In the genomic region with DNA sequence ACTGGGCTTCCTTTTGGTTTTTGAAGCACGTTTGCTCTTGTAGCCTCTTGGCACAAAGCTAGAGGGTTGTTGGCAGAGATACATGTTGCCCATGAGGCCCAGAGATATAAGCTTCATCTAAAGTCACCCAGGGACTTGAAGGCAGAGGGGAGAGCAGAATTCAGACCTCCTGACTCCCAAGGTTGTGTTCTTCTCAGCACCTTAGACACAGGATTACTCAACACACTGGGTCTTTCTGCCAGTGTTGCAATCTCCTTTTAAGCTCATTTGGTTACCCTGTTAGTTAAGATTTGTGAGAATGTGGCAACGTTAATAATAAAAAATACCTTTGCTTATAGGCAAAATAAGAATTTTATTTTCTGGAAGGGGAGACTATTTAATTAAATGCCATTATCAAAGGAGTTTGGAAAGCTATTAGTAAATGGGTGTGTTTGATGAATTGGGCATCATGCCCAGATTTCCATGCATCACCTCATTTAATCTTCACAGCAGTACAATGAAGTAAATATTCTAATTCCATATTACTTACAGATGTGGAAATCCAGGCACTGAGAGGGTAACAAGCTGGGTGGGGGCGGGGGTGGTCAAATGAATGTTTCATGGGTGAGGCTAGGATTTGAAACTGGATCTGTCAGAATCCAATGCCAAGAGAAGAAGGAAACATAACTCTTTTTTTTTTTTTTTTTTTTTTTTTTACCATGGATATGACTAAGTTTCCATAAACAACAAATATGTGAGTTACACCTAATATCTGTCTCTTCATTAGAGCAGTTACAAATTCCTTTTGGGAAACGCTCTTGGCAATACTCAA, we compare ENCODE assay signal across 12 cellular contexts.
DNase-seq lines count a peak whose midpoint lies in the region; ATAC-seq and TF ChIP-seq lines count a peak whose summit lies in the region.
"Had no signal": no experiment of that assay in that cellular context is flagged by ENCODE, and none has a peak within 500 bp of the region (broad histone marks: within the 10 kb centered on the region; RNA-seq: fewer than 3 reads in every experiment).

No MANE protein-coding gene starts in this region.

- H3K27me3 ChIP-seq in breast epithelium (no peaks in the 10 kb centered on the region), gastroesophageal sphincter (no peaks in the 10 kb centered on the region)
- H3K27me3 ChIP-seq: right lobe of liver had no signal

- no TSS peak for BruUV-seq in MCF 10A (replicated peaks; lab: Mats Ljungman, UMichigan)

- H3K4me3 Mint-ChIP-seq in MCF 10A (ENCODE audit: unreplicated experiment): peak overlapping the region; percentile 19
- H3K4me3 Mint-ChIP-seq: activated T-helper 17 cell treated with anti-CD3 and anti-CD28 coated beads, Interleukin-2, amount 50 U/mL, for 72 hours had no signal

- H3K36me3 ChIP-seq in breast epithelium (no peaks in the 10 kb centered on the region), gastroesophageal sphincter (peaks cover 0 to 37% of the 10 kb centered on the region in 2 donors)

- H3K4me1 ChIP-seq in breast epithelium (no peaks in the 10 kb centered on the region), gastroesophageal sphincter (peaks cover 3 to 41% (median 4%) of the 10 kb centered on the region in 3 donors)
- H3K4me1 ChIP-seq: right lobe of liver had no signal

- H3K27ac ChIP-seq in breast epithelium (peak overlapping the region in 1 of 2 donors; percentile 31), gastroesophageal sphincter (peak overlapping the region; percentile 52 to 79 (median 66))
- H3K27ac ChIP-seq: right lobe of liver had no signal

- no peaks in the 10 kb centered on the region for H3K9me3 Mint-ChIP-seq in MCF 10A (ENCODE audit: unreplicated experiment)
- H3K9me3 Mint-ChIP-seq: activated T-helper 17 cell treated with anti-CD3 and anti-CD28 coated beads, Interleukin-2, amount 50 U/mL, for 72 hours had no signal

- no peak overlapping the region for H3K4me3 ChIP-seq in breast epithelium
- H3K4me3 ChIP-seq in gastroesophageal sphincter: no peak overlapping the region
- H3K4me3 ChIP-seq: right lobe of liver had no signal

- no peak for TF ChIP-seq CTCF in MCF 10A (IDR thresholded peaks at IDR 0.05; ENCODE audit: unreplicated experiment)
- no peak for TF ChIP-seq CTCF in breast epithelium (IDR thresholded peaks at IDR 0.05)
- TF ChIP-seq CTCF in gastroesophageal sphincter (IDR thresholded peaks at IDR 0.05): no peak

- ATAC-seq in SK-N-SH treated with all-trans-retinoic acid at 6 μM for 48 hours (peak; percentile 63), gastroesophageal sphincter (peak; percentile 81), GM21423 (IDR thresholded peaks at IDR 0.05; ENCODE audit: unreplicated experiment) (no peak)
- ATAC-seq: activated T-helper 17 cell treated with anti-CD3 and anti-CD28 coated beads, Interleukin-2, amount 50 U/mL, for 72 hours; right lobe of liver had no signal

- peak overlapping the region; percentile 88 for H3K27ac Mint-ChIP-seq in MCF 10A (ENCODE audit: low read depth, unreplicated experiment)
- H3K27ac Mint-ChIP-seq: activated T-helper 17 cell treated with anti-CD3 and anti-CD28 coated beads, Interleukin-2, amount 50 U/mL, for 72 hours had no signal

- CTCF ChIA-PET in MCF 10A (lab: Yijun Ruan, JAX): interaction anchor here (0.5 to 1.0 kb wide), 7 partner anchors 8 to 555 kb away, joined by 3 to 5 read pairs (median 3); no protein-coding TSS in a partner anchor

- H3K9me3 ChIP-seq in breast epithelium: no peaks in the 10 kb centered on the region
- no peaks in the 10 kb centered on the region for H3K9me3 ChIP-seq in gastroesophageal sphincter
- H3K9me3 ChIP-seq: right lobe of liver had no signal

- peak; percentile 90 for DNase-seq in MCF 10A (ENCODE audit: unreplicated experiment)
- no peak for DNase-seq in breast epithelium (ENCODE audit: low spot score in 2 of 2)
- no peak for DNase-seq in retina
- no peak for DNase-seq in putamen (ENCODE audit: low spot score)
- DNase-seq in activated CD8-positive, alpha-beta memory T cell treated with anti-CD3 and anti-CD28 coated beads for 24 hours: no peak
- DNase-seq: AML-193; effector memory CD4-positive, alpha-beta T cell; right lobe of liver had no signal

- no peaks in the 10 kb centered on the region for H3K27me3 Mint-ChIP-seq in MCF 10A (ENCODE audit: insufficient read depth, unreplicated experiment)
- H3K27me3 Mint-ChIP-seq: activated T-helper 17 cell treated with anti-CD3 and anti-CD28 coated beads, Interleukin-2, amount 50 U/mL, for 72 hours had no signal

- H3K4me1 Mint-ChIP-seq in MCF 10A (ENCODE audit: insufficient read depth, unreplicated experiment): peaks cover 31% of the 10 kb centered on the region
- H3K4me1 Mint-ChIP-seq: activated T-helper 17 cell treated with anti-CD3 and anti-CD28 coated beads, Interleukin-2, amount 50 U/mL, for 72 hours had no signal

- POLR2A ChIA-PET in MCF 10A (lab: Yijun Ruan, JAX): interaction anchor here (0.6 to 2.4 kb wide), 14 partner anchors 8 to 1164 kb away, joined by 3 to 16 read pairs (median 6); a partner anchor contains a TSS

- TF ChIP-seq EP300 in gastroesophageal sphincter (IDR thresholded peaks at IDR 0.05): no peak

- TF ChIP-seq POLR2A in breast epithelium (IDR thresholded peaks at IDR 0.05): no peak
- no peak for TF ChIP-seq POLR2A in gastroesophageal sphincter (IDR thresholded peaks at IDR 0.05)

- peaks cover 4% of the 10 kb centered on the region for H3K36me3 Mint-ChIP-seq in MCF 10A (ENCODE audit: insufficient read depth, unreplicated experiment)

- intact Hi-C loops in MCF 10A (cut with micrococcal nuclease): loop anchor here (1.0 kb wide), 1 partner anchor 129 kb away; no protein-coding TSS in a partner anchor
- intact Hi-C loops in breast epithelium (cut with DNase I; ENCODE audit: low total_unique reads): no loop called here

- 29 to 33% methylated on average over 3 to 4 of the region's 4 CpGs for WGBS in gastroesophageal sphincter (ENCODE audit: low coverage in 1 of 2), 2 donors

TF ChIP-seq in SK-N-SH treated with all-trans-retinoic acid at 6 μM for 48 hours, 23 proteins besides CTCF, POLR2A, EP300 and RAD21 (continues in another document):
- TF ChIP-seq ZNF8 (CRISPR knock-in tag; IDR thresholded peaks at IDR 0.05) (no peak), ZFP3 (CRISPR knock-in tag; IDR thresholded peaks at IDR 0.05) (no peak), ARNTL (CRISPR knock-in tag; IDR thresholded peaks at IDR 0.05; ENCODE audit: borderline replicate concordance, low read depth) (no peak), CSDC2 (CRISPR knock-in tag; IDR thresholded peaks at IDR 0.05) (no peak), ZNF70 (CRISPR knock-in tag; IDR thresholded peaks at IDR 0.05) (no peak), BACH2 (CRISPR knock-in tag; IDR thresholded peaks at IDR 0.05; ENCODE audit: borderline replicate concordance) (no peak), ISL1 (CRISPR knock-in tag; IDR thresholded peaks at IDR 0.05) (no peak), ESRRG (CRISPR knock-in tag; IDR thresholded peaks at IDR 0.05) (no peak), ZC3H10 (CRISPR knock-in tag; IDR thresholded peaks at IDR 0.05) (no peak)
- TF ChIP-seq, protein P1, sequence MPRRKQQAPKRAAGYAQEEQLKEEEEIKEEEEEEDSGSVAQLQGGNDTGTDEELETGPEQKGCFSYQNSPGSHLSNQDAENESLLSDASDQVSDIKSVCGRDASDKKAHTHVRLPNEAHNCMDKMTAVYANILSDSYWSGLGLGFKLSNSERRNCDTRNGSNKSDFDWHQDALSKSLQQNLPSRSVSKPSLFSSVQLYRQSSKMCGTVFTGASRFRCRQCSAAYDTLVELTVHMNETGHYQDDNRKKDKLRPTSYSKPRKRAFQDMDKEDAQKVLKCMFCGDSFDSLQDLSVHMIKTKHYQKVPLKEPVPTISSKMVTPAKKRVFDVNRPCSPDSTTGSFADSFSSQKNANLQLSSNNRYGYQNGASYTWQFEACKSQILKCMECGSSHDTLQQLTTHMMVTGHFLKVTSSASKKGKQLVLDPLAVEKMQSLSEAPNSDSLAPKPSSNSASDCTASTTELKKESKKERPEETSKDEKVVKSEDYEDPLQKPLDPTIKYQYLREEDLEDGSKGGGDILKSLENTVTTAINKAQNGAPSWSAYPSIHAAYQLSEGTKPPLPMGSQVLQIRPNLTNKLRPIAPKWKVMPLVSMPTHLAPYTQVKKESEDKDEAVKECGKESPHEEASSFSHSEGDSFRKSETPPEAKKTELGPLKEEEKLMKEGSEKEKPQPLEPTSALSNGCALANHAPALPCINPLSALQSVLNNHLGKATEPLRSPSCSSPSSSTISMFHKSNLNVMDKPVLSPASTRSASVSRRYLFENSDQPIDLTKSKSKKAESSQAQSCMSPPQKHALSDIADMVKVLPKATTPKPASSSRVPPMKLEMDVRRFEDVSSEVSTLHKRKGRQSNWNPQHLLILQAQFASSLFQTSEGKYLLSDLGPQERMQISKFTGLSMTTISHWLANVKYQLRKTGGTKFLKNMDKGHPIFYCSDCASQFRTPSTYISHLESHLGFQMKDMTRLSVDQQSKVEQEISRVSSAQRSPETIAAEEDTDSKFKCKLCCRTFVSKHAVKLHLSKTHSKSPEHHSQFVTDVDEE (CRISPR knock-in tag; IDR thresholded peaks at IDR 0.05): no peak
- TF ChIP-seq, protein P2, sequence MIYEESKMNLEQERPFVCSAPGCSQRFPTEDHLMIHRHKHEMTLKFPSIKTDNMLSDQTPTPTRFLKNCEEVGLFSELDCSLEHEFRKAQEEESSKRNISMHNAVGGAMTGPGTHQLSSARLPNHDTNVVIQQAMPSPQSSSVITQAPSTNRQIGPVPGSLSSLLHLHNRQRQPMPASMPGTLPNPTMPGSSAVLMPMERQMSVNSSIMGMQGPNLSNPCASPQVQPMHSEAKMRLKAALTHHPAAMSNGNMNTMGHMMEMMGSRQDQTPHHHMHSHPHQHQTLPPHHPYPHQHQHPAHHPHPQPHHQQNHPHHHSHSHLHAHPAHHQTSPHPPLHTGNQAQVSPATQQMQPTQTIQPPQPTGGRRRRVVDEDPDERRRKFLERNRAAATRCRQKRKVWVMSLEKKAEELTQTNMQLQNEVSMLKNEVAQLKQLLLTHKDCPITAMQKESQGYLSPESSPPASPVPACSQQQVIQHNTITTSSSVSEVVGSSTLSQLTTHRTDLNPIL (CRISPR knock-in tag; IDR thresholded peaks at IDR 0.05; ENCODE audit: low read depth): no peak
- TF ChIP-seq, protein P3, sequence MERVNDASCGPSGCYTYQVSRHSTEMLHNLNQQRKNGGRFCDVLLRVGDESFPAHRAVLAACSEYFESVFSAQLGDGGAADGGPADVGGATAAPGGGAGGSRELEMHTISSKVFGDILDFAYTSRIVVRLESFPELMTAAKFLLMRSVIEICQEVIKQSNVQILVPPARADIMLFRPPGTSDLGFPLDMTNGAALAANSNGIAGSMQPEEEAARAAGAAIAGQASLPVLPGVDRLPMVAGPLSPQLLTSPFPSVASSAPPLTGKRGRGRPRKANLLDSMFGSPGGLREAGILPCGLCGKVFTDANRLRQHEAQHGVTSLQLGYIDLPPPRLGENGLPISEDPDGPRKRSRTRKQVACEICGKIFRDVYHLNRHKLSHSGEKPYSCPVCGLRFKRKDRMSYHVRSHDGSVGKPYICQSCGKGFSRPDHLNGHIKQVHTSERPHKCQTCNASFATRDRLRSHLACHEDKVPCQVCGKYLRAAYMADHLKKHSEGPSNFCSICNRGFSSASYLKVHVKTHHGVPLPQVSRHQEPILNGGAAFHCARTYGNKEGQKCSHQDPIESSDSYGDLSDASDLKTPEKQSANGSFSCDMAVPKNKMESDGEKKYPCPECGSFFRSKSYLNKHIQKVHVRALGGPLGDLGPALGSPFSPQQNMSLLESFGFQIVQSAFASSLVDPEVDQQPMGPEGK (CRISPR knock-in tag; IDR thresholded peaks at IDR 0.05; ENCODE audit: borderline replicate concordance): no peak
